Comparison of ENCODE assay signal across 14 cellular contexts in genomic region chr22:45436871-45437517, GRCh38. TPM values are rescaled to one million over a fixed set of nuclear protein-coding genes. Genes with fewer than 3 reads are reported as not detected.
A peak's percentile ranks its signal among the peaks of the same experiment; 100 is the strongest.
DNase-seq lines count a peak whose midpoint lies in the region; ATAC-seq, FAIRE-seq and TF ChIP-seq lines count a peak whose summit lies in the region.
"Not testable (repeated sequence)": the region's sequence is repeated elsewhere in the genome, so short reads cannot be mapped to it uniquely, and the experiment has no call there.
"Had no signal": no experiment of that assay in that cellular context is flagged by ENCODE, and none has a peak within 500 bp of the region (broad histone marks: within the 10 kb centered on the region; RNA-seq: fewer than 3 reads in every experiment).

No MANE protein-coding gene starts in this region.

- H3K27ac Mint-ChIP-seq in Caco-2 (ENCODE audit: unreplicated experiment) (peak overlapping the region; percentile 13), nephron (peak overlapping the region in 2 of 3 experiments; percentile 12 to 64)
- H3K27ac Mint-ChIP-seq in activated CD4-positive, alpha-beta T cell treated with anti-CD3 and anti-CD28 coated beads, Interleukin-2, amount 10 ng/mL, durations not matched to agents 7 days and 5 days: not testable (repeated sequence)
- peak overlapping the region; percentile 1 for H3K27ac Mint-ChIP-seq in activated naive CD4-positive, alpha-beta T cell treated with anti-CD3 and anti-CD28 coated beads, Interleukin-2, amount 50 U/mL, for 24 hours
- H3K27ac Mint-ChIP-seq in stimulated activated naive CD8-positive, alpha-beta T cell treated with anti-CD3 and anti-CD28 coated beads, Interleukin-15, amount 100 ng/mL, for 72 hours: peak overlapping the region in 1 of 2 donors; percentile 19

- H3K27ac ChIP-seq in HepG2 (ENCODE audit: extremely low read length, insufficient read depth, low read length): not testable (repeated sequence)

- not testable (repeated sequence) for H3K36me3 ChIP-seq in Caco-2 (ENCODE audit: control insufficient read depth, insufficient read depth, low read length); HepG2 (replicated peaks in 1 of 2; ENCODE audit: control insufficient read depth in 1 of 2, insufficient read depth in 2 of 2, low read length in 2 of 2)

- CTCF ChIA-PET in Caco-2 (lab: Charles Lee): not testable (repeated sequence)
- CTCF ChIA-PET in activated CD4-positive, alpha-beta T cell treated with anti-CD3 and anti-CD28 coated beads, Interleukin-2, amount 10 ng/mL, durations not matched to agents 7 days and 5 days (lab: Charles Lee): interaction anchor here (0.7 to 1.5 kb wide), 6 partner anchors 10 to 165 kb away, joined by 3 to 6 read pairs (median 3); no protein-coding TSS in a partner anchor
- CTCF ChIA-PET in HepG2 (lab: Yijun Ruan, JAX; ENCODE audit: low intra/inter-chr PET ratio, low total read pairs): interaction anchor here (2.5 kb wide), 1 partner anchor 168 kb away, joined by 22 read pairs; no protein-coding TSS in a partner anchor

- not testable (repeated sequence) for H3K4me2 ChIP-seq in HepG2 (ENCODE audit: low read depth, low read length)

- H4K20me1 ChIP-seq in HepG2 (ENCODE audit: insufficient read depth, low read length): not testable (repeated sequence)

- TF ChIP-seq CTCF in Caco-2 (IDR thresholded peaks at IDR 0.05; ENCODE audit: insufficient read depth in 1 of 2, low read depth in 1 of 2, low read length in 1 of 2, severe bottlenecking in 1 of 2, unreplicated experiment in 1 of 2); HepG2 (CRISPR knock-in tag; IDR thresholded peaks at IDR 0.05); nephron (IDR thresholded peaks at IDR 0.05; ENCODE audit: unreplicated experiment in 3 of 3): not testable (repeated sequence)

- not testable (repeated sequence) for TF ChIP-seq POLR2A in HepG2 (IDR thresholded peaks at IDR 0.05; ENCODE audit: insufficient read depth in 1 of 2, low read depth in 2 of 2, low read length in 2 of 2)

- H3K4me1 ChIP-seq in Caco-2 (peaks cover 34% of the 10 kb centered on the region), HepG2 (ENCODE audit: insufficient read depth, low read length) (peaks cover 51% of the 10 kb centered on the region)

- peaks cover 29% of the 10 kb centered on the region for H3K36me3 Mint-ChIP-seq in Caco-2 (ENCODE audit: insufficient read depth, unreplicated experiment)
- H3K36me3 Mint-ChIP-seq in activated CD4-positive, alpha-beta T cell treated with anti-CD3 and anti-CD28 coated beads, Interleukin-2, amount 10 ng/mL, durations not matched to agents 7 days and 5 days (ENCODE audit: low read depth); activated T-cell treated with anti-CD3 and anti-CD28 coated beads, Interleukin-2, amount 50 U/mL, for 4 hours (ENCODE audit: insufficient read depth); activated naive CD4-positive, alpha-beta T cell treated with anti-CD3 and anti-CD28 coated beads, Interleukin-2, amount 50 U/mL, for 24 hours; nephron (ENCODE audit: low read depth): not testable (repeated sequence)

- WGBS in HepG2 (ENCODE audit: low lambda C conversion rate): 88% methylated on average over 5 of the region's 34 CpGs

- H3K9me3 Mint-ChIP-seq in Caco-2 (ENCODE audit: unreplicated experiment); activated CD4-positive, alpha-beta T cell treated with anti-CD3 and anti-CD28 coated beads, Interleukin-2, amount 10 ng/mL, durations not matched to agents 7 days and 5 days; activated T-cell treated with anti-CD3 and anti-CD28 coated beads, Interleukin-2, amount 50 U/mL, for 4 hours; activated naive CD4-positive, alpha-beta T cell treated with anti-CD3 and anti-CD28 coated beads, Interleukin-2, amount 50 U/mL, for 24 hours; nephron; stimulated activated naive CD8-positive, alpha-beta T cell treated with anti-CD3 and anti-CD28 coated beads, Interleukin-15, amount 100 ng/mL, for 72 hours: not testable (repeated sequence)

- TF ChIP-seq EP300 in HepG2 (IDR thresholded peaks at IDR 0.05; ENCODE audit: low read depth in 2 of 2, low read length in 2 of 2); HepG2 (CRISPR knock-in tag; IDR thresholded peaks at IDR 0.05; ENCODE audit: borderline replicate concordance): not testable (repeated sequence)

- FAIRE-seq in HepG2 (lab: Jason Lieb, UNC): not testable (repeated sequence)

- H3K4me1 Mint-ChIP-seq in Caco-2 (ENCODE audit: low read depth, unreplicated experiment) (peaks cover 27% of the 10 kb centered on the region), nephron (peaks cover 35% of the 10 kb centered on the region)
- H3K4me1 Mint-ChIP-seq in activated CD4-positive, alpha-beta T cell treated with anti-CD3 and anti-CD28 coated beads, Interleukin-2, amount 10 ng/mL, durations not matched to agents 7 days and 5 days: peaks cover 23% of the 10 kb centered on the region
- H3K4me1 Mint-ChIP-seq in activated T-cell treated with anti-CD3 and anti-CD28 coated beads, Interleukin-2, amount 50 U/mL, for 4 hours (ENCODE audit: low read depth): peaks cover 20% of the 10 kb centered on the region
- H3K4me1 Mint-ChIP-seq in activated naive CD4-positive, alpha-beta T cell treated with anti-CD3 and anti-CD28 coated beads, Interleukin-2, amount 50 U/mL, for 24 hours: peaks cover 25% of the 10 kb centered on the region
- peaks cover 30% of the 10 kb centered on the region for H3K4me1 Mint-ChIP-seq in stimulated activated naive CD8-positive, alpha-beta T cell treated with anti-CD3 and anti-CD28 coated beads, Interleukin-15, amount 100 ng/mL, for 72 hours

- not testable (repeated sequence) for TF ChIP-seq RAD21 in HepG2 (CRISPR knock-in tag; IDR thresholded peaks at IDR 0.05)

- not testable (repeated sequence) for H3K79me2 ChIP-seq in HepG2 (ENCODE audit: insufficient read depth, low read length)

- not testable (repeated sequence) for H3K9ac ChIP-seq in HepG2 (ENCODE audit: insufficient read depth, low read depth, low read length)

- not testable (repeated sequence) for H3K9me3 ChIP-seq in Caco-2; HepG2 (ENCODE audit: low read length)

- POLR2A ChIA-PET in Caco-2 (lab: Charles Lee); activated CD4-positive, alpha-beta T cell treated with anti-CD3 and anti-CD28 coated beads, Interleukin-2, amount 10 ng/mL, durations not matched to agents 7 days and 5 days (lab: Charles Lee); HepG2 (lab: Yijun Ruan, JAX): not testable (repeated sequence)

- not testable (repeated sequence) for DNase-seq in Caco-2; HepG2 (ENCODE audit: low spot score)
- peak; percentile 12 for DNase-seq in MV-4-11 (lab: John Stamatoyannopoulos, UW)
- peak; percentile 31 for DNase-seq in activated CD4-positive, alpha-beta T cell treated with anti-CD3 and anti-CD28 coated beads, Interleukin-2, amount 10 ng/mL, durations not matched to agents 7 days and 5 days
- DNase-seq in activated T-cell treated with anti-CD3 and anti-CD28 coated beads, Interleukin-2, amount 50 U/mL, for 4 hours: peak; percentile 18
- DNase-seq in stimulated activated naive CD8-positive, alpha-beta T cell treated with anti-CD3 and anti-CD28 coated beads, Interleukin-15, amount 100 ng/mL, for 72 hours: peak; percentile 35 to 51

- H3K4me3 Mint-ChIP-seq in Caco-2 (ENCODE audit: unreplicated experiment); activated CD4-positive, alpha-beta T cell treated with anti-CD3 and anti-CD28 coated beads, Interleukin-2, amount 10 ng/mL, durations not matched to agents 7 days and 5 days; activated naive CD4-positive, alpha-beta T cell treated with anti-CD3 and anti-CD28 coated beads, Interleukin-2, amount 50 U/mL, for 24 hours; nephron: not testable (repeated sequence)
- peak overlapping the region; percentile 16 for H3K4me3 Mint-ChIP-seq in activated T-cell treated with anti-CD3 and anti-CD28 coated beads, Interleukin-2, amount 50 U/mL, for 4 hours
- H3K4me3 Mint-ChIP-seq in stimulated activated naive CD8-positive, alpha-beta T cell treated with anti-CD3 and anti-CD28 coated beads, Interleukin-15, amount 100 ng/mL, for 72 hours: peak overlapping the region in 1 of 2 donors; percentile 55

- not testable (repeated sequence) for ATAC-seq in activated T-cell treated with anti-CD3 and anti-CD28 coated beads, Interleukin-2, amount 50 U/mL, for 4 hours; HepG2; stimulated activated naive CD8-positive, alpha-beta T cell treated with anti-CD3 and anti-CD28 coated beads, Interleukin-15, amount 100 ng/mL, for 72 hours

- intact Hi-C loops in Caco-2 (cut with micrococcal nuclease; ENCODE audit: unreplicated experiment): loop anchor here (5.0 kb wide), 1 partner anchor 85 kb away; no protein-coding TSS in a partner anchor
- intact Hi-C loops in HepG2 (cut with micrococcal nuclease; ENCODE audit: unreplicated experiment): not testable (repeated sequence)

- not testable (repeated sequence) for H3K27me3 Mint-ChIP-seq in Caco-2 (ENCODE audit: insufficient read depth, unreplicated experiment); activated CD4-positive, alpha-beta T cell treated with anti-CD3 and anti-CD28 coated beads, Interleukin-2, amount 10 ng/mL, durations not matched to agents 7 days and 5 days; activated T-cell treated with anti-CD3 and anti-CD28 coated beads, Interleukin-2, amount 50 U/mL, for 4 hours (ENCODE audit: low read depth); activated naive CD4-positive, alpha-beta T cell treated with anti-CD3 and anti-CD28 coated beads, Interleukin-2, amount 50 U/mL, for 24 hours; stimulated activated naive CD8-positive, alpha-beta T cell treated with anti-CD3 and anti-CD28 coated beads, Interleukin-15, amount 100 ng/mL, for 72 hours
- H3K27me3 Mint-ChIP-seq in nephron (ENCODE audit: low read depth): peaks cover 18% of the 10 kb centered on the region

- in situ Hi-C loops in HepG2 (cut with HindIII; ENCODE audit: extremely low pct_ligation_motif_present, low pct_unique_long_range_greater_than_20kb): not testable (repeated sequence)

- not testable (repeated sequence) for H3K27me3 ChIP-seq in Caco-2 (replicated peaks; ENCODE audit: control insufficient read depth, insufficient read depth, low read length); HepG2 (ENCODE audit: control insufficient read depth in 1 of 2, insufficient read depth in 2 of 2, low read length in 2 of 2)

- H3K4me3 ChIP-seq in Caco-2 (ENCODE audit: low read depth, low read length); HepG2 (replicated peaks in 1 of 3; ENCODE audit: insufficient read depth in 1 of 3, low read depth in 2 of 3, low read length in 3 of 3): not testable (repeated sequence)

- BruUV-seq in Caco-2 (replicated peaks; lab: Mats Ljungman, UMichigan); HepG2 (replicated peaks; lab: Mats Ljungman, UMichigan): not testable (repeated sequence)

- not testable (repeated sequence) for H2AFZ ChIP-seq in HepG2 (ENCODE audit: low read length)

RNA-seq across cellular contexts. Expression of gene RIBC2, which starts 23.5 kb away (rescaled TPM):
- 11.5 and 14.1 TPM in 2 replicates for total RNA-seq in Caco-2 (2022)
- total RNA-seq in activated CD4-positive, alpha-beta T cell treated with anti-CD3 and anti-CD28 coated beads, Interleukin-2, amount 10 ng/mL, durations not matched to agents 7 days and 5 days: 1 to 10 TPM; 4.8 to 7.0 TPM
- total RNA-seq in activated T-cell treated with anti-CD3 and anti-CD28 coated beads, Interleukin-2, amount 50 U/mL, for 4 hours: 1 to 10 TPM; 1.3 to 3.7 (median 2.5) TPM
- 0.55 and 0.81 TPM in 2 replicates for total RNA-seq in HepG2 (2016; rRNA removed; fragmentation: Illumina TruSeq; extraction: Trizol)
- 0.53 TPM in 1 of 2 replicates, not detected in the other for total RNA-seq in HepG2 (2016; cell fraction: cytosol; rRNA removed; fragmentation: Illumina TruSeq; extraction: Trizol; ENCODE audit: low read depth)
- 0.50 and 0.54 TPM in 2 replicates for total RNA-seq in HepG2 (2016; cell fraction: insoluble cytoplasmic fraction; rRNA removed; fragmentation: Illumina TruSeq; extraction: Trizol)
- total RNA-seq in HepG2 (2016; cell fraction: membrane; rRNA removed; fragmentation: Illumina TruSeq; extraction: Trizol): 0.19 and 0.24 TPM in 2 replicates
- total RNA-seq in HepG2 (2016; cell fraction: nucleus; rRNA removed; fragmentation: Illumina TruSeq; extraction: Trizol): 0.97 and 1.2 TPM in 2 replicates
- polyA plus RNA-seq in HepG2 (2011; rRNA removed): not detected in 2 replicates
- 0.08 TPM in 1 of 2 replicates, not detected in the other for polyA plus RNA-seq in HepG2 (2011; cell fraction: cytosol; rRNA removed)
- polyA plus RNA-seq in HepG2 (2011; cell fraction: nucleus; rRNA removed): 0.19 and 0.39 TPM in 2 replicates
- polyA plus RNA-seq in HepG2 (2012): not detected in 2 replicates
- polyA plus RNA-seq in HepG2 (2016; cell fraction: cytosol; fragmentation: Illumina TruSeq; extraction: Trizol; ENCODE audit: low read depth): 0.24 TPM in 1 of 2 replicates, not detected in the other
- 0.72 and 0.81 TPM in 2 replicates for polyA plus RNA-seq in HepG2 (2016; cell fraction: insoluble cytoplasmic fraction; fragmentation: Illumina TruSeq; extraction: Trizol; ENCODE audit: low read depth)
- 0.16 and 0.27 TPM in 2 replicates for polyA plus RNA-seq in HepG2 (2016; cell fraction: membrane; fragmentation: Illumina TruSeq; extraction: Trizol; ENCODE audit: low read depth)
- 0.76 and 2.4 TPM in 2 replicates for polyA plus RNA-seq in HepG2 (2016; cell fraction: nucleus; fragmentation: Illumina TruSeq; extraction: Trizol; ENCODE audit: insufficient read depth, low read depth)
- polyA minus RNA-seq in HepG2 (2011; rRNA and poly(A)+ RNA removed; ENCODE audit: low replicate concordance): 0.28 and 1.9 TPM in 2 replicates
- polyA minus RNA-seq in HepG2 (2011; cell fraction: cytosol; rRNA and poly(A)+ RNA removed): 0.44 TPM in 1 of 2 replicates, not detected in the other
- 0.52 and 0.75 TPM in 2 replicates for polyA minus RNA-seq in HepG2 (2011; cell fraction: nucleus; rRNA and poly(A)+ RNA removed)
- polyA plus RNA-seq: CD14-positive monocyte had no signal

RNA-seq across cellular contexts. Expression of gene SMC1B, which starts 23.6 kb away (rescaled TPM):
- total RNA-seq in Caco-2 (2022) (4.6 and 5.3 TPM in 2 replicates), HepG2 (2016; rRNA removed; fragmentation: Illumina TruSeq; extraction: Trizol) (not detected in 2 replicates)
- total RNA-seq in activated CD4-positive, alpha-beta T cell treated with anti-CD3 and anti-CD28 coated beads, Interleukin-2, amount 10 ng/mL, durations not matched to agents 7 days and 5 days: under 1 TPM; 0.58 to 0.64 TPM
- under 1 TPM; 0.13 to 0.24 (median 0.18) TPM for total RNA-seq in activated T-cell treated with anti-CD3 and anti-CD28 coated beads, Interleukin-2, amount 50 U/mL, for 4 hours
- total RNA-seq in HepG2 (2016; cell fraction: cytosol; rRNA removed; fragmentation: Illumina TruSeq; extraction: Trizol; ENCODE audit: low read depth): not detected in 2 replicates
- total RNA-seq in HepG2 (2016; cell fraction: insoluble cytoplasmic fraction; rRNA removed; fragmentation: Illumina TruSeq; extraction: Trizol): not detected in 2 replicates
- total RNA-seq in HepG2 (2016; cell fraction: membrane; rRNA removed; fragmentation: Illumina TruSeq; extraction: Trizol): not detected in 2 replicates
- not detected in 2 replicates for total RNA-seq in HepG2 (2016; cell fraction: nucleus; rRNA removed; fragmentation: Illumina TruSeq; extraction: Trizol)
- polyA plus RNA-seq in HepG2 (2011; rRNA removed): not detected in 2 replicates
- not detected in 2 replicates for polyA plus RNA-seq in HepG2 (2011; cell fraction: cytosol; rRNA removed)
- not detected in 2 replicates for polyA plus RNA-seq in HepG2 (2011; cell fraction: nucleus; rRNA removed)
- 0.04 TPM in 1 of 2 replicates, not detected in the other for polyA plus RNA-seq in HepG2 (2012)
- not detected in 2 replicates for polyA plus RNA-seq in HepG2 (2016; cell fraction: cytosol; fragmentation: Illumina TruSeq; extraction: Trizol; ENCODE audit: low read depth)
- not detected in 2 replicates for polyA plus RNA-seq in HepG2 (2016; cell fraction: insoluble cytoplasmic fraction; fragmentation: Illumina TruSeq; extraction: Trizol; ENCODE audit: low read depth)
- not detected in 2 replicates for polyA plus RNA-seq in HepG2 (2016; cell fraction: membrane; fragmentation: Illumina TruSeq; extraction: Trizol; ENCODE audit: low read depth)
- polyA plus RNA-seq in HepG2 (2016; cell fraction: nucleus; fragmentation: Illumina TruSeq; extraction: Trizol; ENCODE audit: insufficient read depth, low read depth): not detected in 2 replicates
- polyA minus RNA-seq in HepG2 (2011; rRNA and poly(A)+ RNA removed; ENCODE audit: low replicate concordance): not detected in 2 replicates
- polyA minus RNA-seq in HepG2 (2011; cell fraction: cytosol; rRNA and poly(A)+ RNA removed): not detected in 2 replicates
- not detected in 2 replicates for polyA minus RNA-seq in HepG2 (2011; cell fraction: nucleus; rRNA and poly(A)+ RNA removed)
- total RNA-seq: A673; CD8-positive, alpha-beta T cell; H1; HT1080 had no signal
- polyA plus RNA-seq: BJ, CD14-positive monocyte had no signal
